35 cellular contexts compared by ENCODE assay signal in genomic region chr12:108896331-108896730, GRCh38. TPM values are rescaled to one million over a fixed set of nuclear protein-coding genes. Genes with fewer than 3 reads are reported as not detected.
"Had no signal": no experiment of that assay in that cellular context is flagged by ENCODE, and none has a peak within 500 bp of the region (broad histone marks: within the 10 kb centered on the region; RNA-seq: fewer than 3 reads in every experiment).

No MANE protein-coding gene starts in this region.

- H3K4me3 ChIP-seq: esophagus muscularis mucosa, heart right ventricle, left lung, lower lobe of right lung, mucosa of descending colon, prostate gland, skin epidermis, upper lobe of right lung had no signal

- H3K27me3 ChIP-seq: foreskin keratinocyte, left lung, upper lobe of right lung had no signal

- ATAC-seq: foreskin keratinocyte; heart right ventricle; left lung; lower lobe of right lung; mucosa of descending colon; natural killer cell treated with Interleukin-12 subunit alpha and Interleukin-12 subunit beta and Interleukin-15 and Interleukin-18, amount 100 ng/mL, for 72 hours; sciatic nerve; stimulated activated memory B cell treated with anti-CD40 and anti-IgM and Interleukin-4, amounts not matched to agents 10 μg/mL and 1 μg/mL and 100 μg/mL, for 72 hours; stimulated activated naive CD8-positive, alpha-beta T cell treated with anti-CD3 and anti-CD28 coated beads, Interleukin-15, amount 100 ng/mL, for 72 hours; T-cell had no signal

- H3K4me1 ChIP-seq: esophagus muscularis mucosa, foreskin keratinocyte, heart right ventricle, left lung, lower lobe of right lung, prostate gland, upper lobe of right lung had no signal

- H3K36me3 ChIP-seq: esophagus muscularis mucosa, heart right ventricle, left lung, lower lobe of right lung, prostate gland, upper lobe of right lung had no signal

- H3K27ac ChIP-seq: esophagus muscularis mucosa, foreskin keratinocyte, heart right ventricle, left lung, lower lobe of right lung, prostate gland, skin epidermis, upper lobe of right lung had no signal

- FAIRE-seq: astrocyte had no signal

- DNase-seq: activated CD4-positive, alpha-beta memory T cell treated with anti-CD3 and anti-CD28 coated beads for 36 hours; activated CD4-positive, alpha-beta T cell treated with anti-CD3 and anti-CD28 coated beads, Interleukin-2, amount 10 ng/mL, durations not matched to agents 24 days and 14 days; activated CD4-positive, CD25-positive, alpha-beta regulatory T cell treated with anti-CD3 and anti-CD28 coated beads, Interleukin-2, amount 50 U/mL, for 72 hours; activated CD8-positive, alpha-beta memory T cell treated with anti-CD3 and anti-CD28 coated beads, Interleukin-2, amount 50 U/mL, for 4 hours; activated effector memory CD4-positive, alpha-beta T cell treated with anti-CD3 and anti-CD28 coated beads, Interleukin-2, amount 50 U/mL, for 16 hours; activated naive CD4-positive, alpha-beta T cell treated with anti-CD3 and anti-CD28 coated beads, Interleukin-2, amount 10 ng/mL, durations not matched to agents 7 days and 5 days; activated naive CD8-positive, alpha-beta T cell treated with anti-CD3 and anti-CD28 coated beads, Interleukin-2, amount 10 ng/mL, durations not matched to agents 7 days and 5 days; activated T-cell treated with anti-CD3 and anti-CD28 coated beads, Interleukin-2, amount 50 U/mL, for 1 hour; caudate nucleus; foreskin keratinocyte; heart right ventricle; kidney glomerular epithelial cell; left lung; lower lobe of right lung; mesenchymal stem cell; mucosa of descending colon; retina; stimulated activated CD4-positive, alpha-beta T cell treated with anti-CD3 and anti-CD28 coated beads, Interleukin-4, amount 100 ng/mL, for 4 hours; stimulated activated CD8-positive, alpha-beta memory T cell treated with anti-CD3 and anti-CD28 coated beads, Interleukin-4, amount 100 ng/mL, for 48 hours; stimulated activated naive CD8-positive, alpha-beta T cell treated with anti-CD3 and anti-CD28 coated beads, Interleukin-15, amount 100 ng/mL, for 72 hours; substantia nigra; T-cell had no signal

- H3K9me3 ChIP-seq: esophagus muscularis mucosa, heart right ventricle, left lung, lower lobe of right lung, mucosa of descending colon, prostate gland, upper lobe of right lung had no signal

RNA-seq across cellular contexts. Expression of gene DAO, which starts 16.4 kb away (rescaled TPM):
- total RNA-seq: activated CD4-positive, alpha-beta memory T cell treated with anti-CD3 and anti-CD28 coated beads for 36 hours; activated CD4-positive, alpha-beta T cell treated with anti-CD3 and anti-CD28 coated beads, Interleukin-2, amount 10 ng/mL, durations not matched to agents 24 days and 14 days; activated CD8-positive, alpha-beta memory T cell treated with anti-CD3 and anti-CD28 coated beads for 36 hours; activated naive CD8-positive, alpha-beta T cell treated with anti-CD3 and anti-CD28 coated beads, Interleukin-2, amount 10 ng/mL, durations not matched to agents 7 days and 5 days; activated T-helper 1 cell treated with anti-CD3 and anti-CD28 coated beads, Interleukin-12 subunit alpha, Interleukin-12 subunit beta, Interleukin-2, Interleukin-4 antibody, amounts not matched to agents 30 ng/mL and 10 ng/mL and 1 ng/mL, durations not matched to agents 14 hours and 24 hours and 36 hours; astrocyte; chondrocyte; esophagus muscularis mucosa; foreskin keratinocyte; heart right ventricle; left lung; lower lobe of right lung; myocyte; natural killer cell treated with Interleukin-12 subunit alpha and Interleukin-12 subunit beta and Interleukin-15 and Interleukin-18, amount 100 ng/mL, for 72 hours; omental fat pad; prostate gland; sciatic nerve; T-cell had no signal
- polyA plus RNA-seq: foreskin keratinocyte, heart right ventricle had no signal
